In genomic region chr3:120568624-120569023, GRCh38 we compare ENCODE assay signal across 17 cellular contexts. TPM values are rescaled to one million over a fixed set of nuclear protein-coding genes. Genes with fewer than 3 reads are reported as not detected.
DNase-seq lines count a peak whose midpoint lies in the region; ATAC-seq, FAIRE-seq and TF ChIP-seq lines count a peak whose summit lies in the region.
"Had no signal": no experiment of that assay in that cellular context is flagged by ENCODE, and none has a peak within 500 bp of the region (broad histone marks: within the 10 kb centered on the region; RNA-seq: fewer than 3 reads in every experiment).

No MANE protein-coding gene starts in this region.

- H3K4me1 ChIP-seq in A673 (ENCODE audit: insufficient read depth, low read length, poor library complexity, severe bottlenecking), result no peaks in the 10 kb centered on the region
- H3K4me1 ChIP-seq: uterus had no signal

- H3K36me3 ChIP-seq in A673 (ENCODE audit: insufficient read depth, low read length, poor library complexity, severe bottlenecking), result no peaks in the 10 kb centered on the region
- H3K36me3 ChIP-seq in bronchial epithelial cell (ENCODE audit: control insufficient read depth, insufficient read depth, low read length), result no peaks in the 10 kb centered on the region
- H3K36me3 ChIP-seq: uterus had no signal

- intact Hi-C loops in A673 (cut with micrococcal nuclease; ENCODE audit: unreplicated experiment), result loop anchor here (10.0 kb wide), 1 partner anchor 586 kb away; no protein-coding TSS in a partner anchor

- H3K27ac ChIP-seq in A673 (ENCODE audit: low read depth, low read length, poor library complexity, severe bottlenecking), result no peak overlapping the region
- H3K27ac ChIP-seq: uterus had no signal

- DNase-seq in A673 (ENCODE audit: low spot score) (peak; percentile 4), M059J (ENCODE audit: low read depth) (peak; percentile 73), bronchial epithelial cell (ENCODE audit: low read depth) (peak; percentile 32), iris pigment epithelial cell (ENCODE audit: low read depth) (peak; percentile 50), ecto neural progenitor cell (ENCODE audit: low spot score) (no peak)
- DNase-seq: activated CD4-positive, alpha-beta T cell treated with anti-CD3 and anti-CD28 coated beads for 36 hours; activated naive CD8-positive, alpha-beta T cell treated with anti-CD3 and anti-CD28 coated beads, Interleukin-2, amount 10 ng/mL, durations not matched to agents 7 days and 5 days; activated T-cell treated with anti-CD3 and anti-CD28 coated beads, Interleukin-2, amount 50 U/mL, for 24 hours; cortex of kidney; NCI-H1436; NCI-H69; RPMI8226; stimulated activated naive CD4-positive, alpha-beta T cell; uterus had no signal

- H3K4me3 ChIP-seq in A673 (ENCODE audit: low read depth, low read length, poor library complexity, severe bottlenecking) (no peak overlapping the region), bronchial epithelial cell (ENCODE audit: low read depth, low read length) (no peak overlapping the region)
- H3K4me3 ChIP-seq: uterus had no signal

- ATAC-seq in HG03196 (IDR thresholded peaks at IDR 0.05; ENCODE audit: unreplicated experiment) (no peak), HG03097 (IDR thresholded peaks at IDR 0.05; ENCODE audit: low FRiP score, unreplicated experiment) (no peak), HG03159 (IDR thresholded peaks at IDR 0.05; ENCODE audit: unreplicated experiment) (no peak)
- ATAC-seq: activated CD4-positive, alpha-beta T cell treated with anti-CD3 and anti-CD28 coated beads for 36 hours had no signal

- POLR2A ChIA-PET in A673 (lab: Charles Lee; ENCODE audit: low non-redundant PET), result no interaction called here

- BruUV-seq in A673 (replicated peaks; lab: Mats Ljungman, UMichigan), result no TSS peak

- H3K27me3 ChIP-seq in A673 (replicated peaks; ENCODE audit: insufficient read depth, low read depth, low read length, poor library complexity) (no peaks in the 10 kb centered on the region), bronchial epithelial cell (ENCODE audit: control insufficient read depth, insufficient read depth, low read length) (no peaks in the 10 kb centered on the region)
- H3K27me3 ChIP-seq: uterus had no signal

- no peaks in the 10 kb centered on the region for H3K9me3 ChIP-seq in A673 (ENCODE audit: low read depth, low read length, poor library complexity, severe bottlenecking)
- H3K9me3 ChIP-seq: uterus had no signal

- TF ChIP-seq CTCF in A673 (conservative IDR thresholded peaks at IDR 0.05; ENCODE audit: low read depth, low read length) (no peak), bronchial epithelial cell (IDR thresholded peaks at IDR 0.05; ENCODE audit: insufficient read depth, low read length, severe bottlenecking) (no peak)

- FAIRE-seq in bronchial epithelial cell (lab: Jason Lieb, UNC), result peak; percentile 18

- CTCF ChIA-PET in A673 (lab: Charles Lee), result no interaction called here

RNA-seq across cellular contexts. Expression of gene NDUFB4, which starts 27.5 kb away (rescaled TPM):
- total RNA-seq in A673 (2021), result 177 and 200 TPM in 2 replicates
- total RNA-seq in M059J (2014; rRNA removed; shearing (Covaris generic)), result 287 and 362 TPM in 2 replicates
- 9.7 and 20.4 TPM in 2 replicates for total RNA-seq in bronchial epithelial cell
